In the genomic region with DNA sequence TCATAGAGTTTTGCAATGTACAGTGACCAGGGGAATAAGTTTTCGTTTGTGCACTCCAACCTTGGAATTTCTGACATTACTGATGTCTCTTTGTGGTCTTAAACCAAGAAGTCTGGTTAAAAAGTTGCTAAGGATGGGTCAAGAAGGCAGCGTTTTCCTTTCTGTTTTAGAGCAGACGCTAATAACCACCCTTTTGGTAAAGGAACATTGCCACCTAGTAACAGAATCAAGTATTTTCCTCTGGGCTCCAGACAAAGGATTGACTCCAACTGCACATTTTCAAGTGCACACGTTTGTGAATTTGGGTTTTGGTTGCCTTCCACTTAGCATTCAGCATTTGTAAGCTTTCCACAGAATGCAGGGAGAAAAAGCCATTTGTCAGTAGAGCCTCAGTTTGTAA, we compare ENCODE assay signal across 8 cellular contexts. TPM values are rescaled to one million over a fixed set of nuclear protein-coding genes. Genes with fewer than 3 reads are reported as not detected.
A peak's percentile ranks its signal among the peaks of the same experiment; 100 is the strongest.
DNase-seq lines count a peak whose midpoint lies in the region; ATAC-seq and TF ChIP-seq lines count a peak whose summit lies in the region.

No MANE protein-coding gene starts in this region.

- no peaks in the 10 kb centered on the region for H3K9me3 ChIP-seq in body of pancreas
- H3K9me3 ChIP-seq in mucosa of descending colon = no peaks in the 10 kb centered on the region

- ATAC-seq in body of pancreas (peak; percentile 40), mucosa of descending colon (peak; percentile 55), HG02763 (IDR thresholded peaks at IDR 0.05; ENCODE audit: unreplicated experiment) (no peak)

- H3K9me3 Mint-ChIP-seq in activated T-helper 2 cell treated with anti-CD3 and anti-CD28 coated beads, Interferon-gamma antibody, Interleukin-2, Interleukin-4, amounts not matched to agents 10 μg/mL and 5 μg/mL and 100 μg/mL, durations not matched to agents 14 hours and 24 hours and 36 hours = no peaks in the 10 kb centered on the region

- whole genome bisulfite sequencing in body of pancreas, 2 donors = 15 to 18% methylated on average over 4 of the region's 4 CpGs

- no peaks in the 10 kb centered on the region for H3K27me3 Mint-ChIP-seq in activated T-helper 2 cell treated with anti-CD3 and anti-CD28 coated beads, Interferon-gamma antibody, Interleukin-2, Interleukin-4, amounts not matched to agents 10 μg/mL and 5 μg/mL and 100 μg/mL, durations not matched to agents 14 hours and 24 hours and 36 hours (ENCODE audit: low read depth)

- H3K4me1 ChIP-seq in body of pancreas (no peaks in the 10 kb centered on the region), mucosa of descending colon (ENCODE audit: low read depth) (no peaks in the 10 kb centered on the region)

- H3K4me3 Mint-ChIP-seq in activated T-helper 2 cell treated with anti-CD3 and anti-CD28 coated beads, Interferon-gamma antibody, Interleukin-2, Interleukin-4, amounts not matched to agents 10 μg/mL and 5 μg/mL and 100 μg/mL, durations not matched to agents 14 hours and 24 hours and 36 hours (ENCODE audit: low read depth) = no peak overlapping the region

- H3K27ac Mint-ChIP-seq in activated T-helper 2 cell treated with anti-CD3 and anti-CD28 coated beads, Interferon-gamma antibody, Interleukin-2, Interleukin-4, amounts not matched to agents 10 μg/mL and 5 μg/mL and 100 μg/mL, durations not matched to agents 14 hours and 24 hours and 36 hours = no peak overlapping the region

- DNase-seq in GM12865 (ENCODE audit: low read depth) (peak; percentile 24), body of pancreas (no peak), mucosa of descending colon (no peak), SHP77 treated with DMSO at 0.1 percent for 48 hours (lab: John Stamatoyannopoulos, UW) (no peak)
- no peak for DNase-seq in activated T-helper 2 cell treated with anti-CD3 and anti-CD28 coated beads, Interferon-gamma antibody, Interleukin-2, Interleukin-4, amounts not matched to agents 10 μg/mL and 5 μg/mL and 100 μg/mL, durations not matched to agents 14 hours and 24 hours and 36 hours (ENCODE audit: low spot score)
- no peak for DNase-seq in activated CD4-positive, alpha-beta T cell treated with anti-CD3 and anti-CD28 coated beads for 4 hours

- H3K4me1 Mint-ChIP-seq in activated T-helper 2 cell treated with anti-CD3 and anti-CD28 coated beads, Interferon-gamma antibody, Interleukin-2, Interleukin-4, amounts not matched to agents 10 μg/mL and 5 μg/mL and 100 μg/mL, durations not matched to agents 14 hours and 24 hours and 36 hours (ENCODE audit: low read depth) = peaks cover 26% of the 10 kb centered on the region

- intact Hi-C loops in body of pancreas (cut with DNase I) = no loop called here
- intact Hi-C loops in mucosa of descending colon (cut with DNase I, micrococcal nuclease) = no loop called here
- intact Hi-C loops in activated T-helper 2 cell treated with anti-CD3 and anti-CD28 coated beads, Interferon-gamma antibody, Interleukin-2, Interleukin-4, amounts not matched to agents 10 μg/mL and 5 μg/mL and 100 μg/mL, durations not matched to agents 14 hours and 24 hours and 36 hours (cut with micrococcal nuclease) = loop anchor here (5.0 kb wide), 1 partner anchor 81 kb away; no protein-coding TSS in a partner anchor

- H3K36me3 Mint-ChIP-seq in activated T-helper 2 cell treated with anti-CD3 and anti-CD28 coated beads, Interferon-gamma antibody, Interleukin-2, Interleukin-4, amounts not matched to agents 10 μg/mL and 5 μg/mL and 100 μg/mL, durations not matched to agents 14 hours and 24 hours and 36 hours (ENCODE audit: low read depth) = no peaks in the 10 kb centered on the region

- TF ChIP-seq RAD21 in Ishikawa (IDR thresholded peaks at IDR 0.05; ENCODE audit: low read depth) = peak; percentile 29

- TF ChIP-seq EP300 in Ishikawa (IDR thresholded peaks at IDR 0.05; ENCODE audit: borderline replicate concordance) = no peak

- no peak overlapping the region for H3K27ac ChIP-seq in body of pancreas

- TF ChIP-seq CTCF in GM12865 (IDR thresholded peaks at IDR 0.05; ENCODE audit: insufficient read depth, low read depth, low read length, missing control alignments) (peak; percentile 4), body of pancreas (IDR thresholded peaks at IDR 0.05) (peak in 4 of 7 experiments; percentile 23 to 38 (median 33)), mucosa of descending colon (IDR thresholded peaks at IDR 0.05) (no peak)

- H3K4me3 ChIP-seq in GM12865 (ENCODE audit: low read depth, low read length) (no peak overlapping the region), body of pancreas (no peak overlapping the region), mucosa of descending colon (no peak overlapping the region)

- H3K27me3 ChIP-seq in body of pancreas = no peaks in the 10 kb centered on the region

- H3K36me3 ChIP-seq in body of pancreas (replicated peaks in 1 of 2; ENCODE audit: insufficient read depth in 1 of 2, low read depth in 2 of 2) (no peaks in the 10 kb centered on the region), mucosa of descending colon (ENCODE audit: low read depth) (no peaks in the 10 kb centered on the region)

- no peak for TF ChIP-seq POLR2A in body of pancreas (IDR thresholded peaks at IDR 0.05)

TF ChIP-seq in Ishikawa, 13 proteins besides CTCF, POLR2A, EP300 and RAD21:
- no peak for TF ChIP-seq TCF12 (IDR thresholded peaks at IDR 0.05; ENCODE audit: low read depth)
- TF ChIP-seq TEAD4 (IDR thresholded peaks at IDR 0.05) = no peak
- no peak for TF ChIP-seq TAF1 (IDR thresholded peaks at IDR 0.05; ENCODE audit: low read depth)
- TF ChIP-seq, protein P1, sequence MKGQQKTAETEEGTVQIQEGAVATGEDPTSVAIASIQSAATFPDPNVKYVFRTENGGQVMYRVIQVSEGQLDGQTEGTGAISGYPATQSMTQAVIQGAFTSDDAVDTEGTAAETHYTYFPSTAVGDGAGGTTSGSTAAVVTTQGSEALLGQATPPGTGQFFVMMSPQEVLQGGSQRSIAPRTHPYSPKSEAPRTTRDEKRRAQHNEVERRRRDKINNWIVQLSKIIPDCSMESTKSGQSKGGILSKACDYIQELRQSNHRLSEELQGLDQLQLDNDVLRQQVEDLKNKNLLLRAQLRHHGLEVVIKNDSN (IDR thresholded peaks at IDR 0.05) = no peak
- TF ChIP-seq EGR1 (IDR thresholded peaks at IDR 0.05) = no peak
- TF ChIP-seq CEBPB (IDR thresholded peaks at IDR 0.05) = no peak
- TF ChIP-seq YY1 (IDR thresholded peaks at IDR 0.05; ENCODE audit: low read depth) = no peak
- no peak for TF ChIP-seq CREB1 (IDR thresholded peaks at IDR 0.05; ENCODE audit: low read depth)
- no peak for TF ChIP-seq FOXM1 (IDR thresholded peaks at IDR 0.05; ENCODE audit: borderline replicate concordance, low read depth)
- TF ChIP-seq REST (IDR thresholded peaks at IDR 0.05; ENCODE audit: low read depth) = no peak
- no peak for TF ChIP-seq NFIC (IDR thresholded peaks at IDR 0.05)
- no peak for TF ChIP-seq MAX (IDR thresholded peaks at IDR 0.05)
- TF ChIP-seq ZBTB7A (IDR thresholded peaks at IDR 0.05; ENCODE audit: low read depth) = no peak

RNA-seq across cellular contexts. Expression of gene CEP78, which starts 22.2 kb away (rescaled TPM):
- total RNA-seq in body of pancreas (1 to 10 TPM; 5.6 to 9.6 TPM), mucosa of descending colon (10 to 100 TPM in 2 of 3 donors, 1 to 10 TPM in 1; 5.7 to 15.6 (median 11.2) TPM)
- total RNA-seq in activated T-helper 2 cell treated with anti-CD3 and anti-CD28 coated beads, Interferon-gamma antibody, Interleukin-2, Interleukin-4, amounts not matched to agents 10 μg/mL and 5 μg/mL and 100 μg/mL, durations not matched to agents 14 hours and 24 hours and 36 hours = 33.7 and 36.5 TPM in 2 replicates
